ENCODE assay signal across 1 cellular context in the genomic region with DNA sequence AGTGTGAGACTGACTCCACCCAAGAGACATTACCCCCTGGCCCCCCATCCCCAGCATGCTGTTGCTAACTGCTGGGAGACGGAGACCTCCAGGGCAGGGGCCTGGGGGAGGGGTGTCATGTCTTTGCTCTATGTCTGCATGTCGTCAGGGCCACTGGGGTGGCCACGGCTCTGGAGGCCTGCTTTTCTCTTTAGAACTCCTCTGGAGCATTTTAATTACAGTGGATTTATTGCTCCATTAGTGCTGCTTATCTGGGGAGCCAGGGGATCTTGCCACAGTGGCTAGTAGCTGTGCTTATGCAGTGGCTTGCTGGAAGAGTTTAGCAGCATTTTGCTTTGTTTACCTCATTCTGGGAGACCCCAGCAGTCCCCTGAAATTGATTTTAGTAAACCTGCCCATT.
TF ChIP-seq lines count a peak whose summit lies in the region.

No MANE protein-coding gene starts in this region.

TF ChIP-seq in SK-N-SH treated with all-trans-retinoic acid at 6 μM for 48 hours, 23 proteins besides CTCF, POLR2A, EP300 and RAD21 (continued from another document):
- no peak for TF ChIP-seq POU6F1 (CRISPR knock-in tag; IDR thresholded peaks at IDR 0.05; ENCODE audit: borderline replicate concordance, low read depth)
- no peak for TF ChIP-seq OSR1 (CRISPR knock-in tag; IDR thresholded peaks at IDR 0.05)
